In genomic region chr5:14004598-14005394, GRCh38 we compare ENCODE assay signal across 18 cellular contexts.
DNase-seq lines count a peak whose midpoint lies in the region; ATAC-seq, FAIRE-seq and TF ChIP-seq lines count a peak whose summit lies in the region.
"Had no signal": no experiment of that assay in that cellular context is flagged by ENCODE, and none has a peak within 500 bp of the region (broad histone marks: within the 10 kb centered on the region; RNA-seq: fewer than 3 reads in every experiment).

No MANE protein-coding gene starts in this region.

- CTCF ChIA-PET in HEK293 (lab: Yijun Ruan, JAX) (interaction anchor here (0.6 to 1.3 kb wide), 2 partner anchors 12 to 998 kb away, joined by 3 read pairs; no protein-coding TSS in a partner anchor), Panc1 (lab: Charles Lee) (interaction anchor here (0.8 kb wide), 1 partner anchor 16 kb away, joined by 4 read pairs; no protein-coding TSS in a partner anchor)

- intact Hi-C loops in Panc1 (cut with micrococcal nuclease; ENCODE audit: unreplicated experiment), result no loop called here

- H3K36me3 ChIP-seq in HEK293 (ENCODE audit: control insufficient read depth in 2 of 2, insufficient read depth in 1 of 2, low read length in 2 of 2) (no peaks in the 10 kb centered on the region), Panc1 (ENCODE audit: control insufficient read depth, insufficient read depth, low read length) (no peaks in the 10 kb centered on the region)
- H3K36me3 ChIP-seq: BLaER1 treated with 17β-estradiol and CSF1 and Interleukin-3, amounts not matched to agents 10 nM and 100 nM had no signal

- H3K9me3 ChIP-seq in HEK293 (ENCODE audit: control insufficient read depth, insufficient read depth, low read depth, low read length), result no peaks in the 10 kb centered on the region
- no peaks in the 10 kb centered on the region for H3K9me3 ChIP-seq in Panc1 (ENCODE audit: control insufficient read depth, insufficient read depth, low read depth, low read length)

- H3K4me3 ChIP-seq in HEK293 (ENCODE audit: low read depth, low read length), result no peak overlapping the region
- no peak overlapping the region for H3K4me3 ChIP-seq in Panc1 (ENCODE audit: low read depth in 2 of 2, low read length in 2 of 2)
- H3K4me3 ChIP-seq: BLaER1 treated with 17β-estradiol and CSF1 and Interleukin-3, amounts not matched to agents 10 nM and 100 nM had no signal

- ATAC-seq in Panc1 (no peak), GM19035 (IDR thresholded peaks at IDR 0.05; ENCODE audit: unreplicated experiment) (no peak), HG03280 (IDR thresholded peaks at IDR 0.05; ENCODE audit: unreplicated experiment) (no peak)

- H3K4me1 ChIP-seq in HEK293 (ENCODE audit: control insufficient read depth, insufficient read depth, low read length) (peaks cover 9% of the 10 kb centered on the region; the same call in 1 of the 2 replicates), Panc1 (ENCODE audit: control insufficient read depth, insufficient read depth, low read length) (peaks cover 64% of the 10 kb centered on the region)

- POLR2A ChIA-PET in HEK293 (lab: Yijun Ruan, JAX), result interaction anchor here (1.6 kb wide), 2 partner anchors 12 to 21 kb away, joined by 3 to 6 read pairs; no protein-coding TSS in a partner anchor
- POLR2A ChIA-PET in Panc1 (lab: Charles Lee), result interaction anchor here (1.5 kb wide), 1 partner anchor 10 kb away, joined by 5 read pairs; no protein-coding TSS in a partner anchor

- DNase-seq in DMS79 treated with DMSO at 0.1 percent for 48 hours (lab: John Stamatoyannopoulos, UW) (peak; percentile 66), Panc1 (ENCODE audit: low read depth, low spot score) (no peak), fibroblast of the conjunctiva (ENCODE audit: low read depth) (peak; percentile 33), frontal cortex (ENCODE audit: low spot score in 2 of 2) (no peak)
- DNase-seq: DMS153, NCI-H1417 treated with DMSO at 0.1 percent for 48 hours, NCI-H2081, NCI-H69, SIG-M5, T-helper 2 cell had no signal

- H3K27me3 ChIP-seq in Panc1 (ENCODE audit: control insufficient read depth, insufficient read depth, low read length), result no peaks in the 10 kb centered on the region
- H3K27me3 ChIP-seq: BLaER1 treated with 17β-estradiol and CSF1 and Interleukin-3, amounts not matched to agents 10 nM and 100 nM had no signal

- no peak for FAIRE-seq in frontal cortex (lab: Jason Lieb, UNC)
- FAIRE-seq: G401.6, GM12892, H54, RCC 7860 had no signal

- BruUV-seq in Panc1 (replicated peaks; lab: Mats Ljungman, UMichigan), result no TSS peak

- in situ Hi-C loops in Panc1 (cut with HindIII; ENCODE audit: low pct_unique_long_range_greater_than_20kb, low sequenced_read_pairs), result no loop called here

- no peak overlapping the region for H3K27ac ChIP-seq in HEK293 (ENCODE audit: extremely low read depth, low read depth, low read length)
- H3K27ac ChIP-seq in Panc1 (ENCODE audit: low read length), result peak overlapping the region; percentile 99
- H3K27ac ChIP-seq: BLaER1 treated with 17β-estradiol and CSF1 and Interleukin-3, amounts not matched to agents 10 nM and 100 nM had no signal

- TF ChIP-seq CTCF in HEK293 (tag by site-specific recombination; IDR thresholded peaks at IDR 0.05) (no peak), Panc1 (IDR thresholded peaks at IDR 0.05) (no peak)

TF ChIP-seq in HEK293, 187 proteins besides CTCF, POLR2A, EP300 and RAD21:
- peak; percentile 11; the same call in 1 of the 2 replicates for TF ChIP-seq ZBTB20 (tag by site-specific recombination; IDR thresholded peaks at IDR 0.05)
- TF ChIP-seq ZBTB17 (tag by site-specific recombination; IDR thresholded peaks at IDR 0.05), result peak; percentile 28; the same call in 1 of the 2 replicates
- no peak for TF ChIP-seq ZNF335 (tag by site-specific recombination; conservative IDR thresholded peaks at IDR 0.05)
- TF ChIP-seq ZNF768 (tag by site-specific recombination; IDR thresholded peaks at IDR 0.05), result peak; percentile 94
- TF ChIP-seq ZFHX2 (tag by site-specific recombination; conservative IDR thresholded peaks at IDR 0.05), result peak; percentile 13; the same call in 1 of the 2 replicates
- TF ChIP-seq ZNF404 (tag by site-specific recombination; IDR thresholded peaks at IDR 0.05), result 0 out of 2 replicates have a peak, but pooled peaks have one; percentile 12
- TF ChIP-seq, protein P1, sequence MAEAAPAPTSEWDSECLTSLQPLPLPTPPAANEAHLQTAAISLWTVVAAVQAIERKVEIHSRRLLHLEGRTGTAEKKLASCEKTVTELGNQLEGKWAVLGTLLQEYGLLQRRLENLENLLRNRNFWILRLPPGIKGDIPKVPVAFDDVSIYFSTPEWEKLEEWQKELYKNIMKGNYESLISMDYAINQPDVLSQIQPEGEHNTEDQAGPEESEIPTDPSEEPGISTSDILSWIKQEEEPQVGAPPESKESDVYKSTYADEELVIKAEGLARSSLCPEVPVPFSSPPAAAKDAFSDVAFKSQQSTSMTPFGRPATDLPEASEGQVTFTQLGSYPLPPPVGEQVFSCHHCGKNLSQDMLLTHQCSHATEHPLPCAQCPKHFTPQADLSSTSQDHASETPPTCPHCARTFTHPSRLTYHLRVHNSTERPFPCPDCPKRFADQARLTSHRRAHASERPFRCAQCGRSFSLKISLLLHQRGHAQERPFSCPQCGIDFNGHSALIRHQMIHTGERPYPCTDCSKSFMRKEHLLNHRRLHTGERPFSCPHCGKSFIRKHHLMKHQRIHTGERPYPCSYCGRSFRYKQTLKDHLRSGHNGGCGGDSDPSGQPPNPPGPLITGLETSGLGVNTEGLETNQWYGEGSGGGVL (tag by site-specific recombination; IDR thresholded peaks at IDR 0.05), result peak; percentile 57
- TF ChIP-seq, protein P2, sequence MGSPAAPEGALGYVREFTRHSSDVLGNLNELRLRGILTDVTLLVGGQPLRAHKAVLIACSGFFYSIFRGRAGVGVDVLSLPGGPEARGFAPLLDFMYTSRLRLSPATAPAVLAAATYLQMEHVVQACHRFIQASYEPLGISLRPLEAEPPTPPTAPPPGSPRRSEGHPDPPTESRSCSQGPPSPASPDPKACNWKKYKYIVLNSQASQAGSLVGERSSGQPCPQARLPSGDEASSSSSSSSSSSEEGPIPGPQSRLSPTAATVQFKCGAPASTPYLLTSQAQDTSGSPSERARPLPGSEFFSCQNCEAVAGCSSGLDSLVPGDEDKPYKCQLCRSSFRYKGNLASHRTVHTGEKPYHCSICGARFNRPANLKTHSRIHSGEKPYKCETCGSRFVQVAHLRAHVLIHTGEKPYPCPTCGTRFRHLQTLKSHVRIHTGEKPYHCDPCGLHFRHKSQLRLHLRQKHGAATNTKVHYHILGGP (tag by site-specific recombination; IDR thresholded peaks at IDR 0.05), result peak; percentile 64; the same call in 1 of the 2 replicates
- TF ChIP-seq SALL2 (tag by site-specific recombination; IDR thresholded peaks at IDR 0.05; ENCODE audit: borderline replicate concordance), result no peak
- TF ChIP-seq, protein P3, sequence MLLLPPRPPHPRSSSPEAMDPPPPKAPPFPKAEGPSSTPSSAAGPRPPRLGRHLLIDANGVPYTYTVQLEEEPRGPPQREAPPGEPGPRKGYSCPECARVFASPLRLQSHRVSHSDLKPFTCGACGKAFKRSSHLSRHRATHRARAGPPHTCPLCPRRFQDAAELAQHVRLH (tag by site-specific recombination; IDR thresholded peaks at IDR 0.05), result peak; percentile 50; the same call in 1 of the 2 replicates
- peak; percentile 22; the same call in 1 of the 2 replicates for TF ChIP-seq PRDM10 (tag by site-specific recombination; IDR thresholded peaks at IDR 0.05)

Comparison
In these comparisons a context has a peak if more than half of its experiments do, and no peak if none do; other contexts are left out.
1. DNase-seq: peak in DMS79 treated with DMSO at 0.1 percent for 48 hours (single experiment) and fibroblast of the conjunctiva (single experiment); none in Panc1 (single experiment) and frontal cortex (0 of 2).